In the genomic region with DNA sequence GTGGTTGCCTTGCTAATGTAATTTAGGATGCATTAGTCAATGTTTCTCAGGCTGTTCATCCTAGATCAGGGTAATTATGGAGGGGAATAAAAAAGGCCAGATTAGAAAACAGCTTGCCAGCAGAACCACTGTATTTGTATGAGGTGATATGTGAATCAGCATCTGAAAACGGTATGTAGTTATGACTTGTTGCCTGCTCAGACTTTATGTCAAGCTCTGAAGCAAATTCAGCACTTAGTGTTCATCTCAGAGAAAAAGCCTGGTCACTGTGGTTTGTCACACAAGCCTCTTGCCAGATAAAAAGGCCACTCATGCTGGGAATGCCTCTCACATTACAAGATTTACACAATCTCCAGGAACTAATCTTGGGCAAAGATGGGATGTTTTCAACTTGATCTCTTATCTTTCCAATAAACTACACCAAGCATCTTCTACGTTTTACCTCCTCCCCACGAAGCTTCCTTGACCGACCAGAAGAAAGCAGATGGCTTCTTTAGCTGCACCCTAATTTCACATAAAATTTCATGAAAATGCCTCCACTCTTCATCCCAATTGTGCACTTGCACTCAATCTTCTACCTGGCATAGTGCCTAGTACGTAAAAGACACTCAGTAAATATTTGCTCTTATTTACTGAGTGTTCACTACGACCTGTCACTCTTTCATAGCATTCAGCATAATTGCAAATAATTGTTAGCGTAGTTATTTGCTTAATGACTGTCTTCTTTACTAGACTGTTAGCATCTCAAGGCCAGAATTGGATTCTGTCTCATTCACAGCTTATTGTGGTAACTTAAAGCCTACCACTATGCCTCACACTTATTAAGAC, we compare ENCODE assay signal across 12 cellular contexts.
A peak's percentile ranks its signal among the peaks of the same experiment; 100 is the strongest.
DNase-seq lines count a peak whose midpoint lies in the region; ATAC-seq and TF ChIP-seq lines count a peak whose summit lies in the region.
"Had no signal": no experiment of that assay in that cellular context is flagged by ENCODE, and none has a peak within 500 bp of the region (broad histone marks: within the 10 kb centered on the region; RNA-seq: fewer than 3 reads in every experiment).

No MANE protein-coding gene starts in this region.

- no peaks in the 10 kb centered on the region for H3K9me3 Mint-ChIP-seq in natural killer cell treated with Interleukin-12 subunit alpha and Interleukin-12 subunit beta and Interleukin-15 and Interleukin-18, amount 100 ng/mL, for 72 hours
- H3K9me3 Mint-ChIP-seq in natural killer cell: no peaks in the 10 kb centered on the region
- H3K9me3 Mint-ChIP-seq: CD4-positive, CD25-positive, alpha-beta regulatory T cell had no signal

- H3K4me1 Mint-ChIP-seq in natural killer cell treated with Interleukin-12 subunit alpha and Interleukin-12 subunit beta and Interleukin-15 and Interleukin-18, amount 100 ng/mL, for 72 hours (ENCODE audit: low read depth in 2 of 2): peaks cover 17 to 21% of the 10 kb centered on the region in 2 donors
- peaks cover 11 to 20% of the 10 kb centered on the region in 2 donors for H3K4me1 Mint-ChIP-seq in natural killer cell

- no peak for TF ChIP-seq CTCF in natural killer cell (IDR thresholded peaks at IDR 0.05)
- TF ChIP-seq CTCF in epithelial cell of esophagus (IDR thresholded peaks at IDR 0.05; ENCODE audit: insufficient read depth, low read depth, low read length, missing control alignments): no peak
- TF ChIP-seq CTCF in GM10248 (IDR thresholded peaks at IDR 0.05; ENCODE audit: control extremely low read depth, extremely low read depth, low read depth, missing control alignments): no peak

- H3K4me3 ChIP-seq in epithelial cell of esophagus (ENCODE audit: low read length): no peak overlapping the region
- H3K4me3 ChIP-seq: upper lobe of right lung had no signal

- intact Hi-C loops in natural killer cell (cut with micrococcal nuclease): no loop called here

- peaks cover 0 to 4% of the 10 kb centered on the region in 2 donors for H3K27me3 Mint-ChIP-seq in natural killer cell treated with Interleukin-12 subunit alpha and Interleukin-12 subunit beta and Interleukin-15 and Interleukin-18, amount 100 ng/mL, for 72 hours
- H3K27me3 Mint-ChIP-seq in natural killer cell (ENCODE audit: low read depth in 2 of 2): peaks cover 0 to 2% of the 10 kb centered on the region in 2 donors
- H3K27me3 Mint-ChIP-seq: CD4-positive, CD25-positive, alpha-beta regulatory T cell had no signal

- CTCF ChIA-PET in GM10248 (lab: Yijun Ruan, JAX): no interaction called here

- POLR2A ChIA-PET in GM10248 (lab: Yijun Ruan, JAX): no interaction called here

- no peaks in the 10 kb centered on the region for H3K36me3 Mint-ChIP-seq in natural killer cell treated with Interleukin-12 subunit alpha and Interleukin-12 subunit beta and Interleukin-15 and Interleukin-18, amount 100 ng/mL, for 72 hours
- no peaks in the 10 kb centered on the region for H3K36me3 Mint-ChIP-seq in natural killer cell

- no peak overlapping the region for H3K4me3 Mint-ChIP-seq in natural killer cell treated with Interleukin-12 subunit alpha and Interleukin-12 subunit beta and Interleukin-15 and Interleukin-18, amount 100 ng/mL, for 72 hours
- no peak overlapping the region for H3K4me3 Mint-ChIP-seq in natural killer cell
- H3K4me3 Mint-ChIP-seq: CD4-positive, CD25-positive, alpha-beta regulatory T cell had no signal

- H3K27ac Mint-ChIP-seq in natural killer cell treated with Interleukin-12 subunit alpha and Interleukin-12 subunit beta and Interleukin-15 and Interleukin-18, amount 100 ng/mL, for 72 hours: peak overlapping the region in 1 of 2 donors; percentile 5
- H3K27ac Mint-ChIP-seq in natural killer cell: no peak overlapping the region

- no peak for DNase-seq in natural killer cell treated with Interleukin-12 subunit alpha and Interleukin-12 subunit beta and Interleukin-15 and Interleukin-18, amount 100 ng/mL, for 72 hours (ENCODE audit: low spot score)
- DNase-seq in natural killer cell (no peak), NCI-H2196 (lab: John Stamatoyannopoulos, UW; ENCODE audit: unreplicated experiment) (peak; percentile 52), epithelial cell of esophagus (ENCODE audit: low read depth) (peak; percentile 49), stromal cell of bone marrow (ENCODE audit: low read depth) (peak; percentile 42), GM10248 (ENCODE audit: extremely low spot score) (no peak), activated gamma-delta T cell (lab: John Stamatoyannopoulos, UW) (no peak)
- no peak for DNase-seq in activated naive CD4-positive, alpha-beta T cell treated with Interleukin-2 at 50 U/mL for 16 hours
- DNase-seq: activated T-cell treated with anti-CD3 and anti-CD28 coated beads, Interleukin-2, amount 50 U/mL, for 48 hours; CD4-positive, CD25-positive, alpha-beta regulatory T cell; stimulated activated CD4-positive, alpha-beta T cell treated with anti-CD3 and anti-CD28 coated beads, Interleukin-4, amount 100 ng/mL, for 1 hour; upper lobe of right lung had no signal

- peak; percentile 38 to 55 for ATAC-seq in natural killer cell treated with Interleukin-12 subunit alpha and Interleukin-12 subunit beta and Interleukin-15 and Interleukin-18, amount 100 ng/mL, for 72 hours
- no peak for ATAC-seq in natural killer cell
- ATAC-seq: upper lobe of right lung had no signal

Comparison
In these comparisons a context has a peak if more than half of its experiments do, and no peak if none do; other contexts are left out.
1. ATAC-seq: peak in natural killer cell treated with Interleukin-12 subunit alpha and Interleukin-12 subunit beta and Interleukin-15 and Interleukin-18, amount 100 ng/mL, for 72 hours (2 of 2); none in natural killer cell (0 of 3).
2. DNase-seq: peak in NCI-H2196 (single experiment), epithelial cell of esophagus (single experiment) and stromal cell of bone marrow (single experiment); none in natural killer cell treated with Interleukin-12 subunit alpha and Interleukin-12 subunit beta and Interleukin-15 and Interleukin-18, amount 100 ng/mL, for 72 hours (single experiment), natural killer cell (single experiment), activated naive CD4-positive, alpha-beta T cell treated with Interleukin-2 at 50 U/mL for 16 hours (single experiment), GM10248 (single experiment) and activated gamma-delta T cell (single experiment).